13 cellular contexts compared by ENCODE assay signal in the genomic region with DNA sequence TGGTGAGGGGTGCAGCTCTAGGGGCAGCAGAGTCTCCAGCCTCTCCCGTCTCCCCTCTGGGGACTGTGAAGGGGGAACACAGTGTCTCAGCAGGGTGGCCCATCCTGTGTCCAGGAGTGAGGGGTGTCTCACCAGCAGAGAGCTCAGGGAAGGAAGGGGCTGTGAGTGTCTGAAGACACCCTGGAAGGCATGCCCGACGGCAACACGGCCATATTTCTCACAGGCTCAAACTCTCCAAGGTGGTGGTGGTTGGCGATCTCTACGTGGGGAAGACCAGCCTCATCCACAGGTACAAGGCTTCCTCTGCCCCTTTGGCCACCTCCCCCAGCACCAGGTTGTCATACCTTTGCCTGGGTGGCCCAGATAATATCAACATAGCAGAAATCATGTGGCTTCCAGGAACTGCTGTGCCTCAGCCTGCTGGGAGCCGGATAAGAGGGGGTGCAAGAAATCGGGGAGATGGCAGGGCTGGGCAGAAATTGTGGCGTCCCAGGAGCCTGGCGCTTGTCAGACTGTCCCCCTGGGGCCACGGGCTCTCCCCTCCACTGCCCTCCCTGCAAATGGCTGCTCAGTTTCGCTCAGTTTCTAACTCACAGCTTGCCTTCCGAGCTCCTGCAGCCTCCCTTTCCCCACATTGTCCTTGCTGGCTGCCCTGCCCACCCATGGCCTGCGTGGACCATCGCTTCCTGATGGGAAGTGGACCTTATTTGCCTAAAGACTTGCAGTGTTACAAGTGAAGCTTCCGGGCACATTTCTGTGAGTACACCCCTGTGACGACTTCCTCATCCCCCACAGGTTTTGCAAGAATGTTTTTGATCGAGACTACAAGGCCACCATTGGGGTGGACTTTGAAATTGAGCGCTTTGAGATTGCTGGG. TPM values are rescaled to one million over a fixed set of nuclear protein-coding genes. Genes with fewer than 3 reads are reported as not detected.
A peak's percentile ranks its signal among the peaks of the same experiment; 100 is the strongest.
DNase-seq lines count a peak whose midpoint lies in the region; ATAC-seq, FAIRE-seq and TF ChIP-seq lines count a peak whose summit lies in the region.
"Had no signal": no experiment of that assay in that cellular context is flagged by ENCODE, and none has a peak within 500 bp of the region (broad histone marks: within the 10 kb centered on the region; RNA-seq: fewer than 3 reads in every experiment).

No MANE protein-coding gene starts in this region.

- peak overlapping the region in 1 of 3 experiments; percentile 33; a peak in 2 of 6 replicates for H3K4me3 ChIP-seq in HepG2 (replicated peaks in 1 of 3; ENCODE audit: insufficient read depth in 1 of 3, low read depth in 2 of 3, low read length in 3 of 3)
- no peak overlapping the region for H3K4me3 ChIP-seq in right lobe of liver
- H3K4me3 ChIP-seq in OCI-LY1 (ENCODE audit: low read depth, low read length, poor library complexity, severe bottlenecking), result peak overlapping the region; percentile 11
- no peak overlapping the region for H3K4me3 ChIP-seq in upper lobe of left lung
- no peak overlapping the region for H3K4me3 ChIP-seq in psoas muscle
- H3K4me3 ChIP-seq in foreskin fibroblast (ENCODE audit: low read depth in 1 of 2, low read length in 2 of 2), result no peak overlapping the region

- peaks cover 4 to 20% of the 10 kb centered on the region in 2 donors for H3K4me1 Mint-ChIP-seq in effector memory CD8-positive, alpha-beta T cell (ENCODE audit: low read depth in 2 of 2)

- no peaks in the 10 kb centered on the region for H3K9me2 ChIP-seq in OCI-LY1 (ENCODE audit: low read depth, low read length)

- FAIRE-seq in HepG2 (lab: Jason Lieb, UNC), result peak; percentile 12
- FAIRE-seq: astrocyte had no signal

- H3K27ac ChIP-seq in HepG2 (ENCODE audit: extremely low read length, insufficient read depth, low read length) (peak overlapping the region; percentile 79), right lobe of liver (peak overlapping the region in 1 of 3 donors; percentile 19), OCI-LY1 (ENCODE audit: low read depth, low read length, poor library complexity, severe bottlenecking) (peak overlapping the region; percentile 26), upper lobe of left lung (peak overlapping the region; percentile 66 to 88 (median 80)), psoas muscle (no peak overlapping the region)

- H3K4me1 ChIP-seq in HepG2 (ENCODE audit: insufficient read depth, low read length) (peaks cover 97% of the 10 kb centered on the region), right lobe of liver (peaks cover 0 to 19% (median 5%) of the 10 kb centered on the region in 4 donors), OCI-LY1 (ENCODE audit: insufficient read depth, low read length, severe bottlenecking) (peaks cover 31% of the 10 kb centered on the region), upper lobe of left lung (peaks cover 31 to 71% (median 45%) of the 10 kb centered on the region in 4 donors), psoas muscle (no peaks in the 10 kb centered on the region)

- peak in 1 of 2 experiments; percentile 57; a peak in 2 of 4 replicates for TF ChIP-seq EP300 in HepG2 (IDR thresholded peaks at IDR 0.05; ENCODE audit: low read depth in 2 of 2, low read length in 2 of 2)
- TF ChIP-seq EP300 in HepG2 (CRISPR knock-in tag; IDR thresholded peaks at IDR 0.05; ENCODE audit: borderline replicate concordance), result peak; percentile 39; the same call in 1 of the 2 replicates
- TF ChIP-seq EP300 in upper lobe of left lung (IDR thresholded peaks at IDR 0.05), result no peak

- POLR2A ChIA-PET in HepG2 (lab: Yijun Ruan, JAX), result interaction anchor here (1.2 to 2.1 kb wide), 3 partner anchors 10 to 77 kb away, joined by 5 to 9 read pairs (median 5); partner anchors contain the start of gene RSPH14

- ATAC-seq in HepG2 (peak; percentile 29), right lobe of liver (no peak), upper lobe of left lung (ENCODE audit: low FRiP score in 2 of 2) (peak in 1 of 2 donors; percentile 11), GM18909 (IDR thresholded peaks at IDR 0.05; ENCODE audit: poor library complexity, unreplicated experiment) (no peak), psoas muscle (no peak)
- ATAC-seq in effector memory CD8-positive, alpha-beta T cell (replicated peaks), result peak; percentile 31
- ATAC-seq: SK-N-SH treated with all-trans-retinoic acid at 6 μM for 48 hours had no signal

- H3K27ac Mint-ChIP-seq in effector memory CD8-positive, alpha-beta T cell, result peak overlapping the region; percentile 22 to 86

- TF ChIP-seq POLR2A in HepG2 (IDR thresholded peaks at IDR 0.05; ENCODE audit: insufficient read depth in 1 of 2, low read depth in 2 of 2, low read length in 2 of 2) (peak; percentile 24 to 36; a peak in 1 of 4 replicates), right lobe of liver (IDR thresholded peaks at IDR 0.05) (no peak), upper lobe of left lung (IDR thresholded peaks at IDR 0.05) (no peak)

- no peaks in the 10 kb centered on the region for H3F3A ChIP-seq in OCI-LY1 (ENCODE audit: insufficient read depth, low read length)

- H3K27me3 ChIP-seq in HepG2 (ENCODE audit: control insufficient read depth in 1 of 2, insufficient read depth in 2 of 2, low read length in 2 of 2), result no peaks in the 10 kb centered on the region; a peak in 1 of 5 replicates
- H3K27me3 ChIP-seq in right lobe of liver, result no peaks in the 10 kb centered on the region
- no peaks in the 10 kb centered on the region for H3K27me3 ChIP-seq in OCI-LY1 (ENCODE audit: insufficient read depth, low read length)
- H3K27me3 ChIP-seq in upper lobe of left lung, result no peaks in the 10 kb centered on the region
- H3K27me3 ChIP-seq in psoas muscle (ENCODE audit: insufficient read depth in 3 of 3, low read length in 2 of 3), result peaks cover 0 to 11% (median 0%) of the 10 kb centered on the region in 3 donors

- H4K20me1 ChIP-seq in HepG2 (ENCODE audit: insufficient read depth, low read length), result no peaks in the 10 kb centered on the region
- no peaks in the 10 kb centered on the region for H4K20me1 ChIP-seq in OCI-LY1 (ENCODE audit: insufficient read depth, low read length)

- 41% methylated on average over 11 of the region's 19 CpGs for WGBS in HepG2 (ENCODE audit: low lambda C conversion rate)
- WGBS in right lobe of liver (ENCODE audit: insufficient coverage, low coverage, low lambda C conversion rate, missing lambda C conversion rate), result 72% methylated on average over 10 of the region's 19 CpGs
- WGBS in upper lobe of left lung, 2 donors, result 69 to 71% methylated on average over 19 of the region's 19 CpGs
- WGBS in psoas muscle, 3 donors, result 86 to 88% (median 86%) methylated on average over 19 of the region's 19 CpGs

- peak overlapping the region; percentile 55; the same call in 1 of the 2 replicates for H3K9ac ChIP-seq in HepG2 (ENCODE audit: insufficient read depth, low read depth, low read length)
- H3K9ac ChIP-seq in OCI-LY1 (ENCODE audit: low read length), result peak overlapping the region; percentile 25; the same call in 1 of the 2 replicates

- BruUV-seq in HepG2 (replicated peaks; lab: Mats Ljungman, UMichigan), result no TSS peak

- H3K4me3 Mint-ChIP-seq in effector memory CD8-positive, alpha-beta T cell, result peak overlapping the region in 1 of 2 donors; percentile 58

- CTCF ChIA-PET in HepG2 (lab: Yijun Ruan, JAX; ENCODE audit: low intra/inter-chr PET ratio, low total read pairs), result no interaction called here

- peak; percentile 90 for DNase-seq in HepG2 (ENCODE audit: low spot score)
- DNase-seq in right lobe of liver, result no peak
- DNase-seq in effector memory CD8-positive, alpha-beta T cell, result no peak
- DNase-seq in upper lobe of left lung, result no peak
- no peak for DNase-seq in psoas muscle
- DNase-seq in foreskin fibroblast, result no peak
- DNase-seq: activated T-cell treated with anti-CD3 and anti-CD28 coated beads, Interleukin-2, amount 50 U/mL, for 48 hours had no signal

- H3K27me3 Mint-ChIP-seq in effector memory CD8-positive, alpha-beta T cell, result no peaks in the 10 kb centered on the region

- H3K9me3 Mint-ChIP-seq in effector memory CD8-positive, alpha-beta T cell, result no peaks in the 10 kb centered on the region

- H3K36me3 ChIP-seq in HepG2 (replicated peaks in 1 of 2; ENCODE audit: control insufficient read depth in 1 of 2, insufficient read depth in 2 of 2, low read length in 2 of 2) (no peaks in the 10 kb centered on the region), right lobe of liver (no peaks in the 10 kb centered on the region), OCI-LY1 (ENCODE audit: insufficient read depth, low read length) (no peaks in the 10 kb centered on the region), upper lobe of left lung (no peaks in the 10 kb centered on the region), psoas muscle (ENCODE audit: insufficient read depth in 1 of 2, low read depth in 1 of 2) (no peaks in the 10 kb centered on the region)

- H3K36me3 Mint-ChIP-seq in effector memory CD8-positive, alpha-beta T cell (ENCODE audit: insufficient read depth), result no peaks in the 10 kb centered on the region

- H2AFZ ChIP-seq in HepG2 (ENCODE audit: low read length) (no peak overlapping the region), OCI-LY1 (ENCODE audit: low read length) (0 out of 2 replicates have a peak overlapping the region, but pooled peaks have one; percentile 1)

- TF ChIP-seq RAD21 in HepG2 (CRISPR knock-in tag; IDR thresholded peaks at IDR 0.05), result no peak

- H3K79me2 ChIP-seq in HepG2 (ENCODE audit: insufficient read depth, low read length) (no peaks in the 10 kb centered on the region), OCI-LY1 (ENCODE audit: insufficient read depth, low read length) (no peaks in the 10 kb centered on the region)

- H3K9me3 ChIP-seq in HepG2 (ENCODE audit: low read length) (no peaks in the 10 kb centered on the region), right lobe of liver (no peaks in the 10 kb centered on the region), OCI-LY1 (ENCODE audit: low read length) (no peaks in the 10 kb centered on the region), upper lobe of left lung (no peaks in the 10 kb centered on the region), psoas muscle (no peaks in the 10 kb centered on the region)

- no peak for TF ChIP-seq CTCF in HepG2 (CRISPR knock-in tag; IDR thresholded peaks at IDR 0.05)
- no peak for TF ChIP-seq CTCF in right lobe of liver (IDR thresholded peaks at IDR 0.05)
- TF ChIP-seq CTCF in OCI-LY1 (IDR thresholded peaks at IDR 0.05; ENCODE audit: low read length), result no peak
- TF ChIP-seq CTCF in upper lobe of left lung (IDR thresholded peaks at IDR 0.05), result no peak
- TF ChIP-seq CTCF in psoas muscle (IDR thresholded peaks at IDR 0.05), result no peak
- TF ChIP-seq CTCF in foreskin fibroblast (IDR thresholded peaks at IDR 0.05; ENCODE audit: low read depth, low read length), result no peak

- intact Hi-C loops in HepG2 (cut with micrococcal nuclease; ENCODE audit: unreplicated experiment) (no loop called here), right lobe of liver (cut with DNase I) (no loop called here), psoas muscle (cut with DNase I) (no loop called here)

- H3K4me2 ChIP-seq in HepG2 (ENCODE audit: low read depth, low read length) (peak overlapping the region; percentile 65), OCI-LY1 (ENCODE audit: low read length) (peak overlapping the region; percentile 42)

- in situ Hi-C loops in HepG2 (cut with HindIII; ENCODE audit: extremely low pct_ligation_motif_present, low pct_unique_long_range_greater_than_20kb), result loop anchor here (25.0 kb wide), 1 partner anchor 410 kb away; no protein-coding TSS in a partner anchor

RNA-seq across cellular contexts. Expression of gene RAB36, which starts 7.2 kb away (rescaled TPM):
- 0.20 and 0.24 TPM in 2 replicates for total RNA-seq in HepG2 (2016; rRNA removed; fragmentation: Illumina TruSeq; extraction: Trizol)
- 0.10 TPM in 1 of 2 replicates, not detected in the other for total RNA-seq in HepG2 (2016; cell fraction: cytosol; rRNA removed; fragmentation: Illumina TruSeq; extraction: Trizol; ENCODE audit: low read depth)
- total RNA-seq in HepG2 (2016; cell fraction: insoluble cytoplasmic fraction; rRNA removed; fragmentation: Illumina TruSeq; extraction: Trizol), result 0.24 and 0.37 TPM in 2 replicates
- total RNA-seq in HepG2 (2016; cell fraction: membrane; rRNA removed; fragmentation: Illumina TruSeq; extraction: Trizol), result 0.12 and 0.17 TPM in 2 replicates
- total RNA-seq in HepG2 (2016; cell fraction: nucleus; rRNA removed; fragmentation: Illumina TruSeq; extraction: Trizol), result 0.19 TPM in 2 replicates
- 0.86 and 1.0 TPM in 2 replicates for polyA plus RNA-seq in HepG2 (2011; rRNA removed)
- 0.74 and 0.89 TPM in 2 replicates for polyA plus RNA-seq in HepG2 (2011; cell fraction: cytosol; rRNA removed)
- 0.59 and 0.71 TPM in 2 replicates for polyA plus RNA-seq in HepG2 (2011; cell fraction: nucleus; rRNA removed)
- 0.49 and 0.95 TPM in 2 replicates for polyA plus RNA-seq in HepG2 (2012)
- 0.03 and 0.05 TPM in 2 replicates for polyA plus RNA-seq in HepG2 (2016; cell fraction: cytosol; fragmentation: Illumina TruSeq; extraction: Trizol; ENCODE audit: low read depth)
- polyA plus RNA-seq in HepG2 (2016; cell fraction: insoluble cytoplasmic fraction; fragmentation: Illumina TruSeq; extraction: Trizol; ENCODE audit: low read depth), result 0.22 and 0.23 TPM in 2 replicates
- polyA plus RNA-seq in HepG2 (2016; cell fraction: membrane; fragmentation: Illumina TruSeq; extraction: Trizol; ENCODE audit: low read depth), result 0.14 and 0.15 TPM in 2 replicates
- 0.19 and 0.33 TPM in 2 replicates for polyA plus RNA-seq in HepG2 (2016; cell fraction: nucleus; fragmentation: Illumina TruSeq; extraction: Trizol; ENCODE audit: insufficient read depth, low read depth)
- 0.02 and 2.6 TPM in 2 replicates for polyA minus RNA-seq in HepG2 (2011; rRNA and poly(A)+ RNA removed; ENCODE audit: low replicate concordance)
- 0.44 and 0.49 TPM in 2 replicates for polyA minus RNA-seq in HepG2 (2011; cell fraction: cytosol; rRNA and poly(A)+ RNA removed)
- polyA minus RNA-seq in HepG2 (2011; cell fraction: nucleus; rRNA and poly(A)+ RNA removed), result 0.37 and 0.64 TPM in 2 replicates
- under 1 TPM; 0.07 to 0.65 (median 0.19) TPM for total RNA-seq in right lobe of liver
- 10 to 100 TPM in 1 of 6 donors, 1 to 10 TPM in 5; 2.6 to 17.5 (median 8.4) TPM for total RNA-seq in upper lobe of left lung
- total RNA-seq in psoas muscle, result under 1 TPM; 0.22 to 0.56 (median 0.25) TPM
- under 1 TPM in 2 of 3 donors, not detected in 1; 0.05 to 0.08 TPM for polyA plus RNA-seq in psoas muscle

RNA-seq across cellular contexts. Expression of gene RSPH14, which starts 10.7 kb away (rescaled TPM):
- total RNA-seq in HepG2 (2016; rRNA removed; fragmentation: Illumina TruSeq; extraction: Trizol) (1.1 and 1.3 TPM in 2 replicates), right lobe of liver (not detected), upper lobe of left lung (1 to 10 TPM in 5 of 6 donors, not detected in 1; 1.1 to 5.2 (median 2.7) TPM), psoas muscle (not detected)
- total RNA-seq in HepG2 (2016; cell fraction: cytosol; rRNA removed; fragmentation: Illumina TruSeq; extraction: Trizol; ENCODE audit: low read depth), result 0.35 and 0.71 TPM in 2 replicates
- total RNA-seq in HepG2 (2016; cell fraction: insoluble cytoplasmic fraction; rRNA removed; fragmentation: Illumina TruSeq; extraction: Trizol), result 0.67 and 1.0 TPM in 2 replicates
- total RNA-seq in HepG2 (2016; cell fraction: membrane; rRNA removed; fragmentation: Illumina TruSeq; extraction: Trizol), result 0.40 and 1.1 TPM in 2 replicates
- 0.94 TPM in 1 of 2 replicates, not detected in the other for total RNA-seq in HepG2 (2016; cell fraction: nucleus; rRNA removed; fragmentation: Illumina TruSeq; extraction: Trizol)
- polyA plus RNA-seq in HepG2 (2011; rRNA removed) (0.86 and 1.2 TPM in 2 replicates), psoas muscle (not detected)
- 0.55 and 0.93 TPM in 2 replicates for polyA plus RNA-seq in HepG2 (2011; cell fraction: cytosol; rRNA removed)
- 0.48 and 0.50 TPM in 2 replicates for polyA plus RNA-seq in HepG2 (2011; cell fraction: nucleus; rRNA removed)
- 0.58 and 2.0 TPM in 2 replicates for polyA plus RNA-seq in HepG2 (2012)
- polyA plus RNA-seq in HepG2 (2016; cell fraction: cytosol; fragmentation: Illumina TruSeq; extraction: Trizol; ENCODE audit: low read depth), result 0.60 and 0.71 TPM in 2 replicates
- 0.40 and 1.1 TPM in 2 replicates for polyA plus RNA-seq in HepG2 (2016; cell fraction: insoluble cytoplasmic fraction; fragmentation: Illumina TruSeq; extraction: Trizol; ENCODE audit: low read depth)
- 0.47 and 2.4 TPM in 2 replicates for polyA plus RNA-seq in HepG2 (2016; cell fraction: membrane; fragmentation: Illumina TruSeq; extraction: Trizol; ENCODE audit: low read depth)
- polyA plus RNA-seq in HepG2 (2016; cell fraction: nucleus; fragmentation: Illumina TruSeq; extraction: Trizol; ENCODE audit: insufficient read depth, low read depth), result 1.6 and 2.0 TPM in 2 replicates
- 1.4 TPM in 1 of 2 replicates, not detected in the other for polyA minus RNA-seq in HepG2 (2011; rRNA and poly(A)+ RNA removed; ENCODE audit: low replicate concordance)
- not detected in 2 replicates for polyA minus RNA-seq in HepG2 (2011; cell fraction: cytosol; rRNA and poly(A)+ RNA removed)
- 1.0 and 1.4 TPM in 2 replicates for polyA minus RNA-seq in HepG2 (2011; cell fraction: nucleus; rRNA and poly(A)+ RNA removed)
- total RNA-seq: astrocyte, mesenteric fat pad had no signal
- polyA plus RNA-seq: fibroblast of lung had no signal

RNA-seq across cellular contexts. Expression of gene BCR, which starts 27.8 kb away (rescaled TPM):
- total RNA-seq in HepG2 (2016; rRNA removed; fragmentation: Illumina TruSeq; extraction: Trizol) (33.6 and 35.4 TPM in 2 replicates), right lobe of liver (10 to 100 TPM; 22.7 to 28.8 (median 24.3) TPM), upper lobe of left lung (100 to 1,000 TPM in 1 of 6 donors, 10 to 100 TPM in 5; 47.1 to 105 (median 68.6) TPM), psoas muscle (1 to 10 TPM; 6.5 to 7.7 (median 7.0) TPM)
- 10.9 and 12.3 TPM in 2 replicates for total RNA-seq in HepG2 (2016; cell fraction: cytosol; rRNA removed; fragmentation: Illumina TruSeq; extraction: Trizol; ENCODE audit: low read depth)
- total RNA-seq in HepG2 (2016; cell fraction: insoluble cytoplasmic fraction; rRNA removed; fragmentation: Illumina TruSeq; extraction: Trizol), result 29.4 and 37.4 TPM in 2 replicates
- total RNA-seq in HepG2 (2016; cell fraction: membrane; rRNA removed; fragmentation: Illumina TruSeq; extraction: Trizol), result 17.4 and 22.3 TPM in 2 replicates
- total RNA-seq in HepG2 (2016; cell fraction: nucleus; rRNA removed; fragmentation: Illumina TruSeq; extraction: Trizol), result 26.4 and 32.2 TPM in 2 replicates
- polyA plus RNA-seq in HepG2 (2011; rRNA removed) (19.9 and 21.9 TPM in 2 replicates), psoas muscle (1 to 10 TPM; 2.7 to 4.7 (median 4.0) TPM)
- polyA plus RNA-seq in HepG2 (2011; cell fraction: cytosol; rRNA removed), result 28.9 and 33.8 TPM in 2 replicates
- 66.0 and 71.9 TPM in 2 replicates for polyA plus RNA-seq in HepG2 (2011; cell fraction: nucleus; rRNA removed)
- 21.2 and 25.3 TPM in 2 replicates for polyA plus RNA-seq in HepG2 (2012)
- 2.3 and 4.6 TPM in 2 replicates for polyA plus RNA-seq in HepG2 (2016; cell fraction: cytosol; fragmentation: Illumina TruSeq; extraction: Trizol; ENCODE audit: low read depth)
- 26.5 and 34.8 TPM in 2 replicates for polyA plus RNA-seq in HepG2 (2016; cell fraction: insoluble cytoplasmic fraction; fragmentation: Illumina TruSeq; extraction: Trizol; ENCODE audit: low read depth)
- 11.6 and 12.9 TPM in 2 replicates for polyA plus RNA-seq in HepG2 (2016; cell fraction: membrane; fragmentation: Illumina TruSeq; extraction: Trizol; ENCODE audit: low read depth)
- 45.4 and 51.6 TPM in 2 replicates for polyA plus RNA-seq in HepG2 (2016; cell fraction: nucleus; fragmentation: Illumina TruSeq; extraction: Trizol; ENCODE audit: insufficient read depth, low read depth)
- 67.7 and 82.7 TPM in 2 replicates for polyA minus RNA-seq in HepG2 (2011; rRNA and poly(A)+ RNA removed; ENCODE audit: low replicate concordance)
- 43.0 and 57.5 TPM in 2 replicates for polyA minus RNA-seq in HepG2 (2011; cell fraction: cytosol; rRNA and poly(A)+ RNA removed)
- 24.6 and 32.1 TPM in 2 replicates for polyA minus RNA-seq in HepG2 (2011; cell fraction: nucleus; rRNA and poly(A)+ RNA removed)

Comparison
In these comparisons a context has a peak if more than half of its experiments do, and no peak if none do; other contexts are left out.
1. ATAC-seq: peak in HepG2 (single experiment) and effector memory CD8-positive, alpha-beta T cell (single experiment); none in right lobe of liver (0 of 4), GM18909 (single experiment) and psoas muscle (0 of 4).
2. POLR2A ChIP-seq: peak in HepG2 (2 of 2); none in right lobe of liver (single experiment) and upper lobe of left lung (0 of 4).